ENCODE assay signal across 8 cellular contexts in the genomic region with DNA sequence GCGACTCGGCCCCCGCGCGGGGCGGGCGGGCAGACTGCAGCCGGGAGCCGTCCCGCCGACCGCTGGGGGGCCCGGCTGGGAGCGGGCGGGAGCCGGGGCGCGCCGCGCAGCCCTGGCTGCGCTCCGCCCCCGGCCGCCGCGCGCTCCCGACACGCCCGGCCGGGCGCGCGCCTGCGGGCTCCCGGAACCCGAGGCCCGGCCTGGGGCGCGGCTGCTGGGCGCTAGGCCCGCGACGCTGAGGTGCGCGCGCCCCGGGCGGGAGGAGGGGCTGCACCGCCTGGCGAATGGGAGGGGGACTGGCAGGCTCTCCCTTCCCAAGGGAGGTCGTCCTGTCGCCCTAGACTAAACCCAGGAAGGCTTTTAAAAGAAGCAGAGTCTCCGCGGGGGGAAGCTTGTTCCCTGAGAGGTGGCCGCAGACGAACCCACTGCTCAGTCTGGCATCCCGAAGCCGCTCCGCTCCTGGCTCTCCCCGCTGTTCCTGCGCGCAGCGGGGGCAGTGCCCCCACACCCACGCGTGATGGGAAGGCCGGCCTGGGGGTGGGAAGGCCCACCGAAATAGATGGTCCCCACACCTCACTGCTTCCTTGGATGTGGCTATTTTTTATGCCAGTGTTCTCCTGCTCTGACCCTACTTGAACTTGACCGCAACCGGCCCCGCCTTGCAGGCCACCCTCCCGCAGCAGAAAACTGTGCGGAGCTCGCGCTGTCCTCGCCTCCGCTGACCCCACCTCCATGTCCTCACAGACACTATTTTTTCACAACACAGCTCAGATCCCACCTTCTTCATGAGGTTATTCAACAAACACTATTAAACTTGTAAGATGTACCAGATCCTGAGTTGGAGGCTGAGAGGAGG. TPM values are rescaled to one million over a fixed set of nuclear protein-coding genes. Genes with fewer than 3 reads are reported as not detected.
DNase-seq lines count a peak whose midpoint lies in the region; ATAC-seq and TF ChIP-seq lines count a peak whose summit lies in the region.

Gene VOPP1, minus strand, starts transcription at position 125 of the 856 bp plus-strand sequence. CDS start 178 bp downstream, outside the sequence.

- H3K27me3 ChIP-seq in HUES64 (ENCODE audit: insufficient read depth, low read length) (peaks cover 23% of the 10 kb centered on the region; the same call in 1 of the 2 replicates), suprapubic skin (no peaks in the 10 kb centered on the region)

- peaks cover 56 to 58% of the 10 kb centered on the region in 2 donors for H3K4me1 Mint-ChIP-seq in natural killer cell

- intact Hi-C loops in natural killer cell (cut with micrococcal nuclease), result loop anchor here (5.0 to 10.0 kb wide), 2 partner anchors 315 to 482 kb away; partner anchors contain the start of genes CCT6A, PSPH and ZNF713

- H3K9ac ChIP-seq in HUES64 (ENCODE audit: low read depth, low read length), result peak within 1 kb of the TSS; percentile 88

- 1% methylated on average over 75 of the region's 77 CpGs for WGBS in HUES64
- 4% methylated on average over 18 of the region's 77 CpGs for WGBS in suprapubic skin

- peak within 1 kb of the TSS; percentile 93 for H3K4me3 Mint-ChIP-seq in natural killer cell

- H3K9me3 ChIP-seq in HUES64 (ENCODE audit: insufficient read depth, low read depth, low read length) (no peaks in the 10 kb centered on the region), suprapubic skin (no peaks in the 10 kb centered on the region)

- H3K4me1 ChIP-seq in HUES64 (ENCODE audit: insufficient read depth, low read length) (peaks cover 41% of the 10 kb centered on the region), suprapubic skin (peaks cover 43% of the 10 kb centered on the region)

- H3K36me3 ChIP-seq in HUES64 (ENCODE audit: insufficient read depth, low read length) (no peaks in the 10 kb centered on the region), suprapubic skin (no peaks in the 10 kb centered on the region)

- TF ChIP-seq POLR2A in suprapubic skin (IDR thresholded peaks at IDR 0.05), result no peak

- peak within 1 kb of the TSS; percentile 79 for H3K27ac ChIP-seq in HUES64 (ENCODE audit: low read depth, low read length)
- peak within 1 kb of the TSS; percentile 88 for H3K27ac ChIP-seq in suprapubic skin

- H3K36me3 Mint-ChIP-seq in natural killer cell, result no peaks in the 10 kb centered on the region

- no peaks in the 10 kb centered on the region for H3K9me3 Mint-ChIP-seq in natural killer cell

- TF ChIP-seq CTCF in natural killer cell (IDR thresholded peaks at IDR 0.05), result no peak
- no peak for TF ChIP-seq CTCF in suprapubic skin (IDR thresholded peaks at IDR 0.05)

- peak within 1 kb of the TSS; percentile 90 for H3K4me3 ChIP-seq in HUES64 (ENCODE audit: low read length)
- peak within 1 kb of the TSS; percentile 98 for H3K4me3 ChIP-seq in suprapubic skin

- H3K27ac Mint-ChIP-seq in natural killer cell, result peak within 1 kb of the TSS; percentile 87 to 96

- peaks cover 0 to 5% of the 10 kb centered on the region in 2 donors for H3K27me3 Mint-ChIP-seq in natural killer cell (ENCODE audit: low read depth in 2 of 2)

- DNase-seq in DMS153 (lab: John Stamatoyannopoulos, UW) (peak; percentile 22), RPMI7951 (ENCODE audit: low read depth) (peak; percentile 79), activated gamma-delta T cell treated with Interleukin-2 at 50 U/mL for 16 hours (peak; percentile 48), fibroblast of the conjunctiva (ENCODE audit: low read depth) (peak; percentile 28), natural killer cell (peak; percentile 61), suprapubic skin (ENCODE audit: low spot score in 2 of 2) (peak in 1 of 2 donors; percentile 77)

- no peak for TF ChIP-seq EP300 in suprapubic skin (IDR thresholded peaks at IDR 0.05)

- ATAC-seq in GM21447 (IDR thresholded peaks at IDR 0.05; ENCODE audit: unreplicated experiment), result peak; percentile 22
- peak; percentile 47 to 71 (median 56) for ATAC-seq in natural killer cell

RNA-seq across cellular contexts. Expression of gene VOPP1, which starts in this region (rescaled TPM):
- polyA plus RNA-seq in HUES64 (2013, experiment 1 of 2), result 62.1 TPM
- 53.1 TPM for polyA plus RNA-seq in HUES64 (2013, experiment 2 of 2)
- 89.0 and 89.6 TPM in 2 replicates for total RNA-seq in RPMI7951 (2014; rRNA removed; shearing (Covaris generic))
- total RNA-seq in natural killer cell, result 100 to 1,000 TPM in 2 of 3 donors, 10 to 100 TPM in 1; 79.3 to 115 (median 110) TPM
- total RNA-seq in suprapubic skin, result 10 to 100 TPM; 15.7 to 24.9 (median 20.3) TPM
